1 cellular context compared by ENCODE assay signal in genomic region chr10:37857287-37858211, GRCh38.
TF ChIP-seq lines count a peak whose summit lies in the region.

Gene ZNF248, minus strand, starts transcription at chr10:37857610. Its CDS starts 1,300 bp downstream, at chr10:37856310.

TF ChIP-seq in HepG2, 621 proteins besides CTCF, POLR2A, EP300 and RAD21 (continued from another document):
- peak; percentile 84; the same call in 1 of the 2 replicates for TF ChIP-seq HIVEP1 (CRISPR knock-in tag; IDR thresholded peaks at IDR 0.05)
- TF ChIP-seq ZNF598 (CRISPR knock-in tag; IDR thresholded peaks at IDR 0.05; ENCODE audit: borderline replicate concordance), result peak; percentile 85; the same call in 1 of the 2 replicates
- TF ChIP-seq SIX4 (CRISPR knock-in tag; IDR thresholded peaks at IDR 0.05), result peak; percentile 47; the same call in 1 of the 2 replicates
